ENCODE assay signal across 30 cellular contexts in the genomic region with DNA sequence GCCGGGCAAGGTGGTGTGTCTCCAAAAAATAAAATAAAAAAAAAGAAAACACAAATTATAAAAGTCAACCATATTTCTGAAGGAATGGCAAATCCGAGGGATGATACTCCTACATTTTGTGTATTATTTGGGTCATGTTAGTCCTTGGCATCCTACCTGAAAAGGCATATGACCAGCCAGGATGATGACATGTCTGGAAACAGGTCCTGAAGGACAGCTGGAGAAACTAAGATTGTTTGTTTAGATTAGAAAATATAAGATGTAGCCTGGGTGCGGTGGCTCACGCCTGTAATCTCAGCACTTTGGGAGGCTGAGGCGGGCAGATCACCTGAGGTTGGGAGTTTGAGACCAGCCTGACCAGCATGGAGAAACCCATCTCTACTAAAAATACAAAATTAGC.
"Had no signal": no experiment of that assay in that cellular context is flagged by ENCODE, and none has a peak within 500 bp of the region (broad histone marks: within the 10 kb centered on the region; RNA-seq: fewer than 3 reads in every experiment).

No MANE protein-coding gene starts in this region.

- FAIRE-seq: small intestine, urothelium cell line had no signal

- H3K9me3 Mint-ChIP-seq: natural killer cell; nephron; neural progenitor cell; stimulated activated memory B cell treated with anti-CD40 and anti-IgM and Interleukin-4, amounts not matched to agents 10 μg/mL and 1 μg/mL and 100 μg/mL, for 72 hours; stimulated activated naive CD8-positive, alpha-beta T cell treated with anti-CD3 and anti-CD28 coated beads, Interleukin-15, amount 100 ng/mL, for 72 hours had no signal

- DNase-seq: naive thymus-derived CD4-positive, alpha-beta T cell; natural killer cell; occipital lobe; ovary; posterior cingulate gyrus; psoas muscle; right cardiac atrium; right lobe of liver; sigmoid colon; small intestine; stimulated activated CD4-positive, alpha-beta T cell treated with anti-CD3 and anti-CD28 coated beads, Interleukin-1b, Interleukin-23, amount 100 ng/mL, for 48 hours; stimulated activated CD4-positive, alpha-beta T cell treated with anti-CD3 and anti-CD28 coated beads, Interleukin-4, amount 100 ng/mL, for 1 hour; stimulated activated CD4-positive, alpha-beta T cell treated with anti-CD3 and anti-CD28 coated beads, Interleukin-4, amount 100 ng/mL, for 4 hours; stimulated activated CD8-positive, alpha-beta memory T cell treated with anti-CD3 and anti-CD28 coated beads, Interleukin-4, amount 100 ng/mL, for 48 hours; stimulated activated naive CD4-positive, alpha-beta T cell; stimulated activated naive CD8-positive, alpha-beta T cell treated with anti-CD3 and anti-CD28 coated beads, Interleukin-15, amount 100 ng/mL, for 72 hours; stimulated activated naive CD8-positive, alpha-beta T cell treated with anti-CD3 and anti-CD28 coated beads, Interleukin-15, Interleukin-2, amounts not matched to agents 100 U/mL and 50 U/mL, for 24 hours; substantia nigra; testis; tibial artery; transverse colon; upper lobe of left lung had no signal

- H3K27ac ChIP-seq: neural progenitor cell, ovary, parathyroid adenoma, psoas muscle, right lobe of liver, sigmoid colon, suprapubic skin, testis, tibial artery, transverse colon, upper lobe of left lung, vagina had no signal

- H3K79me2 ChIP-seq: parathyroid adenoma had no signal

- H3K27ac Mint-ChIP-seq: naive thymus-derived CD4-positive, alpha-beta T cell; natural killer cell; nephron; neural progenitor cell; progenitor cell of endocrine pancreas; stimulated activated naive CD8-positive, alpha-beta T cell treated with anti-CD3 and anti-CD28 coated beads, Interleukin-15, amount 100 ng/mL, for 72 hours had no signal

- H3K9ac ChIP-seq: neural progenitor cell, parathyroid adenoma had no signal

- H3K36me3 Mint-ChIP-seq: natural killer cell; neural progenitor cell; stimulated activated memory B cell treated with anti-CD40 and anti-IgM and Interleukin-4, amounts not matched to agents 10 μg/mL and 1 μg/mL and 100 μg/mL, for 72 hours had no signal

- H3K4me2 ChIP-seq: neural progenitor cell had no signal

- H3K4me1 Mint-ChIP-seq: nephron had no signal

- H3K27me3 Mint-ChIP-seq: naive thymus-derived CD4-positive, alpha-beta T cell; progenitor cell of endocrine pancreas; stimulated activated memory B cell treated with anti-CD40 and anti-IgM and Interleukin-4, amounts not matched to agents 10 μg/mL and 1 μg/mL and 100 μg/mL, for 72 hours; stimulated activated naive CD8-positive, alpha-beta T cell treated with anti-CD3 and anti-CD28 coated beads, Interleukin-15, amount 100 ng/mL, for 72 hours had no signal

- H2AFZ ChIP-seq: neural progenitor cell, parathyroid adenoma had no signal

- ATAC-seq: naive thymus-derived CD4-positive, alpha-beta T cell; natural killer cell; psoas muscle; right cardiac atrium; right lobe of liver; stimulated activated memory B cell treated with anti-CD40 and anti-IgM and Interleukin-4, amounts not matched to agents 10 μg/mL and 1 μg/mL and 100 μg/mL, for 72 hours; stimulated activated naive CD8-positive, alpha-beta T cell treated with anti-CD3 and anti-CD28 coated beads, Interleukin-15, amount 100 ng/mL, for 72 hours; stimulated activated naive CD8-positive, alpha-beta T cell treated with anti-CD3 and anti-CD28 coated beads, Interleukin-15, Interleukin-2, amounts not matched to agents 100 U/mL and 50 U/mL, for 24 hours had no signal

- H3K9me3 ChIP-seq: ovary, psoas muscle, right lobe of liver, sigmoid colon, suprapubic skin, testis, tibial artery, transverse colon, upper lobe of left lung, vagina had no signal

- H3K4me3 ChIP-seq: neural progenitor cell, ovary, psoas muscle, right lobe of liver, sigmoid colon, suprapubic skin, testis, tibial artery, transverse colon, upper lobe of left lung, vagina had no signal

- H3K36me3 ChIP-seq: neural progenitor cell, ovary, right lobe of liver, sigmoid colon, suprapubic skin, tibial artery, transverse colon, upper lobe of left lung, vagina had no signal

- H3K4me1 ChIP-seq: parathyroid adenoma, psoas muscle, right lobe of liver, sigmoid colon, suprapubic skin, testis, tibial artery, transverse colon, vagina had no signal

- H3K4me3 Mint-ChIP-seq: naive thymus-derived CD4-positive, alpha-beta T cell; natural killer cell; nephron; neural progenitor cell; stimulated activated memory B cell treated with anti-CD40 and anti-IgM and Interleukin-4, amounts not matched to agents 10 μg/mL and 1 μg/mL and 100 μg/mL, for 72 hours; stimulated activated naive CD8-positive, alpha-beta T cell treated with anti-CD3 and anti-CD28 coated beads, Interleukin-15, amount 100 ng/mL, for 72 hours had no signal

- H3K27me3 ChIP-seq: neural progenitor cell, ovary, right lobe of liver, sigmoid colon, suprapubic skin, testis, tibial artery, transverse colon, upper lobe of left lung, vagina had no signal
